In genomic region chr1:215276582-215276981, GRCh38 we compare ENCODE assay signal across 37 cellular contexts.
"Had no signal": no experiment of that assay in that cellular context is flagged by ENCODE, and none has a peak within 500 bp of the region (broad histone marks: within the 10 kb centered on the region; RNA-seq: fewer than 3 reads in every experiment).

No MANE protein-coding gene starts in this region.

- H3K27me3 Mint-ChIP-seq: activated B cell treated with CpG ODN at 0.5 μM for 24 hours; activated CD4-positive, alpha-beta memory T cell treated with anti-CD3 and anti-CD28 coated beads for 36 hours; activated CD4-positive, alpha-beta T cell treated with anti-CD3 and anti-CD28 coated beads, Interleukin-2, amount 10 ng/mL, durations not matched to agents 24 days and 14 days; activated CD8-positive, alpha-beta T cell treated with anti-CD3 and anti-CD28 coated beads for 36 hours; activated naive CD8-positive, alpha-beta T cell treated with anti-CD3 and anti-CD28 coated beads for 36 hours; activated T-helper 17 cell treated with anti-CD3 and anti-CD28 coated beads, Interleukin-2, amount 50 U/mL, for 72 hours; central memory CD8-positive, alpha-beta T cell had no signal

- H3K27ac Mint-ChIP-seq: activated B cell treated with CpG ODN at 0.5 μM for 24 hours; activated CD4-positive, alpha-beta memory T cell treated with anti-CD3 and anti-CD28 coated beads for 36 hours; activated CD4-positive, alpha-beta T cell treated with anti-CD3 and anti-CD28 coated beads, Interleukin-2, amount 10 ng/mL, durations not matched to agents 24 days and 14 days; activated CD8-positive, alpha-beta T cell treated with anti-CD3 and anti-CD28 coated beads for 36 hours; activated naive CD4-positive, alpha-beta T cell treated with anti-CD3 and anti-CD28 coated beads for 36 hours; activated naive CD4-positive, alpha-beta T cell treated with anti-CD3 and anti-CD28 coated beads, Interleukin-2, amount 50 U/mL, for 72 hours; activated naive CD8-positive, alpha-beta T cell treated with anti-CD3 and anti-CD28 coated beads for 36 hours; activated T-cell treated with anti-CD3 and anti-CD28 coated beads, Interleukin-2, amount 50 U/mL, for 72 hours; activated T-helper 1 cell treated with anti-CD3 and anti-CD28 coated beads, Interleukin-12 subunit alpha, Interleukin-12 subunit beta, Interleukin-2, Interleukin-4 antibody, amounts not matched to agents 30 ng/mL and 10 ng/mL and 1 ng/mL, durations not matched to agents 14 hours and 24 hours and 36 hours; activated T-helper 17 cell treated with anti-CD3 and anti-CD28 coated beads, Interleukin-2, amount 50 U/mL, for 72 hours; brain; T-helper 1 cell treated with Interleukin-12 subunit alpha and Interleukin-12 subunit beta and Interleukin-4 antibody, amounts not matched to agents 30 μg/mL and 1 μg/mL, for 36 hours; T-helper 2 cell treated with Interferon-gamma antibody and Interleukin-4, amounts not matched to agents 5 μg/mL and 100 μg/mL, for 36 hours had no signal

- H3K9me3 Mint-ChIP-seq: activated B cell treated with CpG ODN at 0.5 μM for 24 hours; activated CD4-positive, alpha-beta memory T cell treated with anti-CD3 and anti-CD28 coated beads for 36 hours; activated CD4-positive, alpha-beta T cell treated with anti-CD3 and anti-CD28 coated beads, Interleukin-2, amount 10 ng/mL, durations not matched to agents 24 days and 14 days; activated CD8-positive, alpha-beta T cell treated with anti-CD3 and anti-CD28 coated beads for 36 hours; activated T-cell treated with anti-CD3 and anti-CD28 coated beads, Interleukin-2, amount 50 U/mL, for 4 hours; activated T-helper 1 cell treated with anti-CD3 and anti-CD28 coated beads, Interleukin-12 subunit alpha, Interleukin-12 subunit beta, Interleukin-2, Interleukin-4 antibody, amounts not matched to agents 30 ng/mL and 10 ng/mL and 1 ng/mL, durations not matched to agents 14 hours and 24 hours and 36 hours; T-helper 1 cell treated with Interleukin-12 subunit alpha and Interleukin-12 subunit beta and Interleukin-4 antibody, amounts not matched to agents 30 μg/mL and 1 μg/mL, for 36 hours had no signal

- H3K36me3 Mint-ChIP-seq: activated CD4-positive, alpha-beta memory T cell treated with anti-CD3 and anti-CD28 coated beads for 36 hours; activated naive CD4-positive, alpha-beta T cell treated with anti-CD3 and anti-CD28 coated beads, Interleukin-2, amount 50 U/mL, for 72 hours; activated naive CD8-positive, alpha-beta T cell treated with anti-CD3 and anti-CD28 coated beads for 36 hours; brain had no signal

- H3K36me3 ChIP-seq: ascending aorta, cardiac muscle cell had no signal

- H3K4me3 ChIP-seq: ascending aorta, cardiac muscle cell had no signal

- DNase-seq: activated B cell treated with CpG ODN at 0.5 μM for 24 hours; activated CD4-positive, alpha-beta memory T cell treated with anti-CD3 and anti-CD28 coated beads for 36 hours; activated CD4-positive, alpha-beta T cell treated with anti-CD3 and anti-CD28 coated beads for 4 hours; activated CD4-positive, alpha-beta T cell treated with anti-CD3 and anti-CD28 coated beads, Interleukin-2, amount 10 ng/mL, durations not matched to agents 24 days and 14 days; activated CD4-positive, alpha-beta T cell treated with anti-CD3 and anti-CD28 coated beads, Interleukin-2, amount 50 U/mL, for 1 hour; activated CD4-positive, alpha-beta T cell treated with anti-CD3 and anti-CD28 coated beads, Interleukin-2, amount 50 U/mL, for 4 hours; activated CD4-positive, CD25-positive, alpha-beta regulatory T cell treated with anti-CD3 and anti-CD28 coated beads, Interleukin-2, amount 50 U/mL, for 72 hours; activated CD8-positive, alpha-beta memory T cell treated with anti-CD3 and anti-CD28 coated beads, Interleukin-2, amount 50 U/mL, for 4 hours; activated CD8-positive, alpha-beta T cell treated with anti-CD3 and anti-CD28 coated beads for 36 hours; activated effector memory CD4-positive, alpha-beta T cell treated with anti-CD3 and anti-CD28 coated beads, Interleukin-2, amount 50 U/mL, for 16 hours; activated gamma-delta T cell treated with Interleukin-2 at 50 U/mL for 16 hours; activated naive CD4-positive, alpha-beta T cell; activated naive CD4-positive, alpha-beta T cell treated with anti-CD3 and anti-CD28 coated beads for 36 hours; activated naive CD4-positive, alpha-beta T cell treated with anti-CD3 and anti-CD28 coated beads, Interleukin-2, amount 50 U/mL, for 16 hours; activated naive CD8-positive, alpha-beta T cell treated with anti-CD3 and anti-CD28 coated beads for 36 hours; activated T-cell treated with anti-CD3 and anti-CD28 coated beads for 4 hours; activated T-cell treated with anti-CD3 and anti-CD28 coated beads, Interleukin-2, amount 50 U/mL, for 1 hour; activated T-cell treated with anti-CD3 and anti-CD28 coated beads, Interleukin-2, amount 50 U/mL, for 4 hours; activated T-cell treated with anti-CD3 and anti-CD28 coated beads, Interleukin-2, amount 50 U/mL, for 72 hours; amygdala; anterior cingulate cortex; caudate nucleus; cerebellar nuclear complex; T-helper 1 cell; T-helper 2 cell; T-helper 9 cell had no signal

- H3K27ac ChIP-seq: ascending aorta, cardiac muscle cell, VCaP had no signal

- H3K9me3 ChIP-seq: ascending aorta had no signal

- FAIRE-seq: bronchial epithelial cell had no signal

- H3K4me1 Mint-ChIP-seq: activated B cell treated with CpG ODN at 0.5 μM for 24 hours; activated CD4-positive, alpha-beta T cell treated with anti-CD3 and anti-CD28 coated beads, Interleukin-2, amount 10 ng/mL, durations not matched to agents 24 days and 14 days; activated naive CD8-positive, alpha-beta T cell treated with anti-CD3 and anti-CD28 coated beads for 36 hours; activated T-helper 17 cell treated with anti-CD3 and anti-CD28 coated beads, Interleukin-2, amount 50 U/mL, for 72 hours; brain; central memory CD8-positive, alpha-beta T cell had no signal

- H3K27me3 ChIP-seq: ascending aorta, cardiac muscle cell had no signal

- H3K4me3 Mint-ChIP-seq: activated B cell treated with CpG ODN at 0.5 μM for 24 hours; activated CD4-positive, alpha-beta memory T cell treated with anti-CD3 and anti-CD28 coated beads for 36 hours; activated CD4-positive, alpha-beta T cell treated with anti-CD3 and anti-CD28 coated beads, Interleukin-2, amount 10 ng/mL, durations not matched to agents 24 days and 14 days; activated CD8-positive, alpha-beta T cell treated with anti-CD3 and anti-CD28 coated beads for 36 hours; activated naive CD4-positive, alpha-beta T cell treated with anti-CD3 and anti-CD28 coated beads for 36 hours; activated naive CD8-positive, alpha-beta T cell treated with anti-CD3 and anti-CD28 coated beads for 36 hours; activated T-cell treated with anti-CD3 and anti-CD28 coated beads, Interleukin-2, amount 50 U/mL, for 4 hours; activated T-cell treated with anti-CD3 and anti-CD28 coated beads, Interleukin-2, amount 50 U/mL, for 72 hours; activated T-helper 1 cell treated with anti-CD3 and anti-CD28 coated beads, Interleukin-12 subunit alpha, Interleukin-12 subunit beta, Interleukin-2, Interleukin-4 antibody, amounts not matched to agents 30 ng/mL and 10 ng/mL and 1 ng/mL, durations not matched to agents 14 hours and 24 hours and 36 hours; activated T-helper 17 cell treated with anti-CD3 and anti-CD28 coated beads, Interleukin-2, amount 50 U/mL, for 72 hours; brain; central memory CD8-positive, alpha-beta T cell; T-helper 1 cell treated with Interleukin-12 subunit alpha and Interleukin-12 subunit beta and Interleukin-4 antibody, amounts not matched to agents 30 μg/mL and 1 μg/mL, for 36 hours; T-helper 2 cell treated with Interferon-gamma antibody and Interleukin-4, amounts not matched to agents 5 μg/mL and 100 μg/mL, for 36 hours had no signal

- H3K4me1 ChIP-seq: ascending aorta had no signal

- ATAC-seq: activated CD8-positive, alpha-beta T cell treated with anti-CD3 and anti-CD28 coated beads for 36 hours; activated naive CD4-positive, alpha-beta T cell treated with anti-CD3 and anti-CD28 coated beads, Interleukin-2, amount 50 U/mL, for 72 hours; activated T-cell treated with anti-CD3 and anti-CD28 coated beads, Interleukin-2, amount 50 U/mL, for 4 hours; activated T-cell treated with anti-CD3 and anti-CD28 coated beads, Interleukin-2, amount 50 U/mL, for 72 hours; activated T-helper 17 cell treated with anti-CD3 and anti-CD28 coated beads, Interleukin-2, amount 50 U/mL, for 72 hours had no signal
